In the genomic region with DNA sequence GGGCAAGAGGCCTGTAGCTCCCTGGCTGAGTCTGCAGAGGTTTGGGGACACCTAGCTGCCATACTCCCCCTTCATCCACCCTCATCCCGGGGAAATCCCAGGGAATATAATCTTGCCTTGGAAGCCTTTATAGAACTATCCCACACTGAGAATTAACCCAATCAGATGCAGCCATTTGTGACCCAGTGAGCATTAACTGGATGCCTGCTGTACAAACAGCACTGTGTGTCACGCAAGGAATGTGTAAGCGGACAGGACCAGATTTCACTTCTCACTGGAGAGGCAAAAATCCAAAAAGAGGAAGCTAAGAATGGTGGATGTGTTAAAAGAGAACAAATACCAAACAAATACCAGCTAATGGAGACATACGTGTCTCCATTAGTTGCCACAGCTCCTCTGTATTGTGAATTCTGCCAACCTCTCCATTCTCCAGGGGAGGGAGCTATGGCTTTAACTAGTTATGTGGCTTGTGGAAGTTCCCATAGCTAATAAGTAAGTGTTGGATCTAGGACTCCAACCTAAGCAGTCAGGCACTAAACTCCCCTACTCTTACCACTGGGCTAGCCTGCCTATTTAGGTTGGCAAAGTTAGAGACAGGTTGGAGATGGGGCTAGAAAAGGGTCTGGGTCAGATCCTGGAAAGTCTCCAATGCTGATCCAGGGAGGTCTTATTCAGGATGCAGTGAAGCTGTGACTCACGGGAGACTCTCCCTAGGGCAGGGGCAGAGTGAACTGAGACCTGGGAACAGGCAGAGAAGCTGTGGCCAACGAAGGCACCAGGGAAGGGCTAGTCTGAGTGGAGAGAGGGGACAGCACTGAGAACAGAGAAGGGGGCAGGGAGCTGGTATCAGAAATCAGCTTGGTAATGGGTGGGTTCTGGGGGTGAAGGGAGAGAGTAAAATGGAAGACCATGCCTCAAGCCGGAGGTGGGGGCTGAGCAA, we compare ENCODE assay signal across 1 cellular context.
TF ChIP-seq lines count a peak whose summit lies in the region.

No MANE protein-coding gene starts in this region.

TF ChIP-seq in HepG2, 621 proteins besides CTCF, POLR2A, EP300 and RAD21:
- no peak for TF ChIP-seq ZNF343 (CRISPR knock-in tag; IDR thresholded peaks at IDR 0.05)
- TF ChIP-seq YEATS4 (CRISPR knock-in tag; IDR thresholded peaks at IDR 0.05; ENCODE audit: borderline replicate concordance): no peak
- TF ChIP-seq, protein P1, sequence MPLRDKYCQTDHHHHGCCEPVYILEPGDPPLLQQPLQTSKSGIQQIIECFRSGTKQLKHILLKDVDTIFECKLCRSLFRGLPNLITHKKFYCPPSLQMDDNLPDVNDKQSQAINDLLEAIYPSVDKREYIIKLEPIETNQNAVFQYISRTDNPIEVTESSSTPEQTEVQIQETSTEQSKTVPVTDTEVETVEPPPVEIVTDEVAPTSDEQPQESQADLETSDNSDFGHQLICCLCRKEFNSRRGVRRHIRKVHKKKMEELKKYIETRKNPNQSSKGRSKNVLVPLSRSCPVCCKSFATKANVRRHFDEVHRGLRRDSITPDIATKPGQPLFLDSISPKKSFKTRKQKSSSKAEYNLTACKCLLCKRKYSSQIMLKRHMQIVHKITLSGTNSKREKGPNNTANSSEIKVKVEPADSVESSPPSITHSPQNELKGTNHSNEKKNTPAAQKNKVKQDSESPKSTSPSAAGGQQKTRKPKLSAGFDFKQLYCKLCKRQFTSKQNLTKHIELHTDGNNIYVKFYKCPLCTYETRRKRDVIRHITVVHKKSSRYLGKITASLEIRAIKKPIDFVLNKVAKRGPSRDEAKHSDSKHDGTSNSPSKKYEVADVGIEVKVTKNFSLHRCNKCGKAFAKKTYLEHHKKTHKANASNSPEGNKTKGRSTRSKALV (CRISPR knock-in tag; IDR thresholded peaks at IDR 0.05): no peak
- TF ChIP-seq NFE2 (CRISPR knock-in tag; IDR thresholded peaks at IDR 0.05): no peak
- TF ChIP-seq HNRNPUL1 (IDR thresholded peaks at IDR 0.05; ENCODE audit: low read depth, low read length): no peak
- no peak for TF ChIP-seq CEBPB (IDR thresholded peaks at IDR 0.05; ENCODE audit: borderline replicate concordance, low read depth, low read length)
- TF ChIP-seq, protein P2, sequence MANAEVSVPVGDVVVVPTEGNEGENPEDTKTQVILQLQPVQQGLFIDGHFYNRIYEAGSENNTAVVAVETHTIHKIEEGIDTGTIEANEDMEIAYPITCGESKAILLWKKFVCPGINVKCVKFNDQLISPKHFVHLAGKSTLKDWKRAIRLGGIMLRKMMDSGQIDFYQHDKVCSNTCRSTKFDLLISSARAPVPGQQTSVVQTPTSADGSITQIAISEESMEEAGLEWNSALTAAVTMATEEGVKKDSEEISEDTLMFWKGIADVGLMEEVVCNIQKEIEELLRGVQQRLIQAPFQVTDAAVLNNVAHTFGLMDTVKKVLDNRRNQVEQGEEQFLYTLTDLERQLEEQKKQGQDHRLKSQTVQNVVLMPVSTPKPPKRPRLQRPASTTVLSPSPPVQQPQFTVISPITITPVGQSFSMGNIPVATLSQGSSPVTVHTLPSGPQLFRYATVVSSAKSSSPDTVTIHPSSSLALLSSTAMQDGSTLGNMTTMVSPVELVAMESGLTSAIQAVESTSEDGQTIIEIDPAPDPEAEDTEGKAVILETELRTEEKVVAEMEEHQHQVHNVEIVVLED (CRISPR knock-in tag; IDR thresholded peaks at IDR 0.05; ENCODE audit: borderline replicate concordance): no peak
- no peak for TF ChIP-seq SATB2 (CRISPR knock-in tag; IDR thresholded peaks at IDR 0.05)
- no peak for TF ChIP-seq ESRRA (CRISPR knock-in tag; IDR thresholded peaks at IDR 0.05; ENCODE audit: low read depth)
- TF ChIP-seq PHF21A (CRISPR knock-in tag; IDR thresholded peaks at IDR 0.05): no peak
- no peak for TF ChIP-seq ZNF432 (CRISPR knock-in tag; IDR thresholded peaks at IDR 0.05; ENCODE audit: borderline replicate concordance)
- TF ChIP-seq, protein P3, sequence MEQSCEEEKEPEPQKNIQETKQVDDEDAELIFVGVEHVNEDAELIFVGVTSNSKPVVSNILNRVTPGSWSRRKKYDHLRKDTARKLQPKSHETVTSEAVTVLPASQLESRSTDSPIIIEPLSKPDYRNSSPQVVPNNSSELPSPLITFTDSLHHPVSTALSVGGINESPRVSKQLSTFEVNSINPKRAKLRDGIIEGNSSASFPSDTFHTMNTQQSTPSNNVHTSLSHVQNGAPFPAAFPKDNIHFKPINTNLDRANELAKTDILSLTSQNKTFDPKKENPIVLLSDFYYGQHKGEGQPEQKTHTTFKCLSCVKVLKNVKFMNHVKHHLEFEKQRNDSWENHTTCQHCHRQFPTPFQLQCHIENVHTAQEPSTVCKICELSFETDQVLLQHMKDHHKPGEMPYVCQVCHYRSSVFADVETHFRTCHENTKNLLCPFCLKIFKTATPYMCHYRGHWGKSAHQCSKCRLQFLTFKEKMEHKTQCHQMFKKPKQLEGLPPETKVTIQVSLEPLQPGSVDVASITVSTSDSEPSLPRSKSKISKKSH (CRISPR knock-in tag; IDR thresholded peaks at IDR 0.05; ENCODE audit: borderline replicate concordance): no peak
- no peak for TF ChIP-seq ZNF589 (CRISPR knock-in tag; conservative IDR thresholded peaks at IDR 0.05)
- TF ChIP-seq TAF1 (CRISPR knock-in tag; IDR thresholded peaks at IDR 0.05): no peak
- TF ChIP-seq HHEX (CRISPR knock-in tag; IDR thresholded peaks at IDR 0.05): no peak
- no peak for TF ChIP-seq ZNF570 (CRISPR knock-in tag; IDR thresholded peaks at IDR 0.05; ENCODE audit: borderline replicate concordance)
